ENCODE assay signal across 1 cellular context in the genomic region with DNA sequence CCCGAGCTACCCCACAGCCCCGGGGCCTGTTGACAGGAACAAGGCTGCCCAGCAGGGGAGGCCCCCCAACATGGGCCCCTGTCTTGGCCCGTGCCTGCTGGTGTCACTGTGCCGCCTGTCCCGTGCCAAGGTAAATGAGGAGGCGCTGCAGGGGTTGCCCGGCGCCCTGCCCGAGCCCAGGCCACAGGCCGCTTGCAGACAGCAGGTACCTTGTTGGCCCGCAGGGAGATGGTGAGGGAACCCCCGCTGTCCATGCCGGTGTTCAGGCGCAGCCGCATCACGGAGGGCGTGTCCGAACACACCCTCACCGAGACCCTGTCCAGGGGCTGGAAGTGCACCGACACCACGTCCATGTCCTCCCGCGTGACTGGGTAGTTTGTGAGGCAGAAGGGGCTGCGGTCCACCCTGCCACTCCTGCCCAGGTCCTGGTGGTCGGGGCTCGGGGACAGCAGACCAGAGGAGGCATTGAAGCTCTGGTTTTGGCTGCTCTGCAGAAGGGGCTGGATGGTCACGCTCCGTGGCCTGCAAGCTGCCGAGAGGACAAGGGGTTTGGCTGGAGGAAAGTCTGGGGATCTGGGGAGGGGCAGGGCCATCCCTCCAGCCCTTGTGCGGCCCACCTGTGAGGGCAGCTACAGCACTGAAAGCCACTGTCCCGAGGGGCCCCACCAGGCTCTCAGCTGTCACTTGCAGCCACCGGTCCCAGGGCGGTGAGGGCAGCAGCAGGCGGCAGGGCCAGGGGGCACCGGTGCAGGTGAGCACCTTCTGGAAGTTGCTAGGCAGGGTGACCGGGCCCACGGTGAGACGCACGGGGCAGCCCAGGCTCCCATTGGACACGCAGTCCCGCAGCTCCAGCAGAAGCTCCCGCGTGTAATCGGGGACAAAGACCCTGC.
TF ChIP-seq lines count a peak whose summit lies in the region.

No MANE protein-coding gene starts in this region.

TF ChIP-seq in K562, 482 proteins besides CTCF, POLR2A, EP300 and RAD21:
- TF ChIP-seq PCBP2 (IDR thresholded peaks at IDR 0.05; ENCODE audit: low read depth, low read length, poor library complexity, severe bottlenecking) (no peak), TCF7 (IDR thresholded peaks at IDR 0.05; ENCODE audit: borderline replicate concordance) (no peak), POLR2G (IDR thresholded peaks at IDR 0.05; ENCODE audit: low read depth, low read length) (peak; percentile 42; the same call in 1 of the 2 replicates), ZNF316 (IDR thresholded peaks at IDR 0.05) (no peak), ZFX (CRISPR knock-in tag; IDR thresholded peaks at IDR 0.05) (no peak), KLF13 (tag; IDR thresholded peaks at IDR 0.05; ENCODE audit: borderline replicate concordance, low read depth) (no peak), RBFOX2 (IDR thresholded peaks at IDR 0.05; ENCODE audit: low read depth, low read length) (peak; percentile 40)
- TF ChIP-seq, protein P1, sequence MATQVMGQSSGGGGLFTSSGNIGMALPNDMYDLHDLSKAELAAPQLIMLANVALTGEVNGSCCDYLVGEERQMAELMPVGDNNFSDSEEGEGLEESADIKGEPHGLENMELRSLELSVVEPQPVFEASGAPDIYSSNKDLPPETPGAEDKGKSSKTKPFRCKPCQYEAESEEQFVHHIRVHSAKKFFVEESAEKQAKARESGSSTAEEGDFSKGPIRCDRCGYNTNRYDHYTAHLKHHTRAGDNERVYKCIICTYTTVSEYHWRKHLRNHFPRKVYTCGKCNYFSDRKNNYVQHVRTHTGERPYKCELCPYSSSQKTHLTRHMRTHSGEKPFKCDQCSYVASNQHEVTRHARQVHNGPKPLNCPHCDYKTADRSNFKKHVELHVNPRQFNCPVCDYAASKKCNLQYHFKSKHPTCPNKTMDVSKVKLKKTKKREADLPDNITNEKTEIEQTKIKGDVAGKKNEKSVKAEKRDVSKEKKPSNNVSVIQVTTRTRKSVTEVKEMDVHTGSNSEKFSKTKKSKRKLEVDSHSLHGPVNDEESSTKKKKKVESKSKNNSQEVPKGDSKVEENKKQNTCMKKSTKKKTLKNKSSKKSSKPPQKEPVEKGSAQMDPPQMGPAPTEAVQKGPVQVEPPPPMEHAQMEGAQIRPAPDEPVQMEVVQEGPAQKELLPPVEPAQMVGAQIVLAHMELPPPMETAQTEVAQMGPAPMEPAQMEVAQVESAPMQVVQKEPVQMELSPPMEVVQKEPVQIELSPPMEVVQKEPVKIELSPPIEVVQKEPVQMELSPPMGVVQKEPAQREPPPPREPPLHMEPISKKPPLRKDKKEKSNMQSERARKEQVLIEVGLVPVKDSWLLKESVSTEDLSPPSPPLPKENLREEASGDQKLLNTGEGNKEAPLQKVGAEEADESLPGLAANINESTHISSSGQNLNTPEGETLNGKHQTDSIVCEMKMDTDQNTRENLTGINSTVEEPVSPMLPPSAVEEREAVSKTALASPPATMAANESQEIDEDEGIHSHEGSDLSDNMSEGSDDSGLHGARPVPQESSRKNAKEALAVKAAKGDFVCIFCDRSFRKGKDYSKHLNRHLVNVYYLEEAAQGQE (CRISPR knock-in tag; IDR thresholded peaks at IDR 0.05; ENCODE audit: low read depth), result no peak
- TF ChIP-seq, protein P2, sequence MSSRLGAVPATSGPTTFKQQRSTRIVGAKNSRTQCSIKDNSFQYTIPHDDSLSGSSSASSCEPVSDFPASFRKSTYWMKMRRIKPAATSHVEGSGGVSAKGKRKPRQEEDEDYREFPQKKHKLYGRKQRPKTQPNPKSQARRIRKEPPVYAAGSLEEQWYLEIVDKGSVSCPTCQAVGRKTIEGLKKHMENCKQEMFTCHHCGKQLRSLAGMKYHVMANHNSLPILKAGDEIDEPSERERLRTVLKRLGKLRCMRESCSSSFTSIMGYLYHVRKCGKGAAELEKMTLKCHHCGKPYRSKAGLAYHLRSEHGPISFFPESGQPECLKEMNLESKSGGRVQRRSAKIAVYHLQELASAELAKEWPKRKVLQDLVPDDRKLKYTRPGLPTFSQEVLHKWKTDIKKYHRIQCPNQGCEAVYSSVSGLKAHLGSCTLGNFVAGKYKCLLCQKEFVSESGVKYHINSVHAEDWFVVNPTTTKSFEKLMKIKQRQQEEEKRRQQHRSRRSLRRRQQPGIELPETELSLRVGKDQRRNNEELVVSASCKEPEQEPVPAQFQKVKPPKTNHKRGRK (tag; IDR thresholded peaks at IDR 0.05), result no peak
- TF ChIP-seq, protein P3, sequence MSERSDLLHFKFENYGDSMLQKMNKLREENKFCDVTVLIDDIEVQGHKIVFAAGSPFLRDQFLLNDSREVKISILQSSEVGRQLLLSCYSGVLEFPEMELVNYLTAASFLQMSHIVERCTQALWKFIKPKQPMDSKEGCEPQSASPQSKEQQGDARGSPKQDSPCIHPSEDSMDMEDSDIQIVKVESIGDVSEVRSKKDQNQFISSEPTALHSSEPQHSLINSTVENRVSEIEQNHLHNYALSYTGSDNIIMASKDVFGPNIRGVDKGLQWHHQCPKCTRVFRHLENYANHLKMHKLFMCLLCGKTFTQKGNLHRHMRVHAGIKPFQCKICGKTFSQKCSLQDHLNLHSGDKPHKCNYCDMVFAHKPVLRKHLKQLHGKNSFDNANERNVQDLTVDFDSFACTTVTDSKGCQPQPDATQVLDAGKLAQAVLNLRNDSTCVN (CRISPR knock-in tag; IDR thresholded peaks at IDR 0.05), result no peak
- TF ChIP-seq, protein P4, sequence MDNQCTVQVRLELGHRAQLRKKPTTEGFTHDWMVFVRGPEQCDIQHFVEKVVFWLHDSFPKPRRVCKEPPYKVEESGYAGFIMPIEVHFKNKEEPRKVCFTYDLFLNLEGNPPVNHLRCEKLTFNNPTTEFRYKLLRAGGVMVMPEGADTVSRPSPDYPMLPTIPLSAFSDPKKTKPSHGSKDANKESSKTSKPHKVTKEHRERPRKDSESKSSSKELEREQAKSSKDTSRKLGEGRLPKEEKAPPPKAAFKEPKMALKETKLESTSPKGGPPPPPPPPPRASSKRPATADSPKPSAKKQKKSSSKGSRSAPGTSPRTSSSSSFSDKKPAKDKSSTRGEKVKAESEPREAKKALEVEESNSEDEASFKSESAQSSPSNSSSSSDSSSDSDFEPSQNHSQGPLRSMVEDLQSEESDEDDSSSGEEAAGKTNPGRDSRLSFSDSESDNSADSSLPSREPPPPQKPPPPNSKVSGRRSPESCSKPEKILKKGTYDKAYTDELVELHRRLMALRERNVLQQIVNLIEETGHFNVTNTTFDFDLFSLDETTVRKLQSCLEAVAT (IDR thresholded peaks at IDR 0.05), result no peak
- TF ChIP-seq, protein P5, sequence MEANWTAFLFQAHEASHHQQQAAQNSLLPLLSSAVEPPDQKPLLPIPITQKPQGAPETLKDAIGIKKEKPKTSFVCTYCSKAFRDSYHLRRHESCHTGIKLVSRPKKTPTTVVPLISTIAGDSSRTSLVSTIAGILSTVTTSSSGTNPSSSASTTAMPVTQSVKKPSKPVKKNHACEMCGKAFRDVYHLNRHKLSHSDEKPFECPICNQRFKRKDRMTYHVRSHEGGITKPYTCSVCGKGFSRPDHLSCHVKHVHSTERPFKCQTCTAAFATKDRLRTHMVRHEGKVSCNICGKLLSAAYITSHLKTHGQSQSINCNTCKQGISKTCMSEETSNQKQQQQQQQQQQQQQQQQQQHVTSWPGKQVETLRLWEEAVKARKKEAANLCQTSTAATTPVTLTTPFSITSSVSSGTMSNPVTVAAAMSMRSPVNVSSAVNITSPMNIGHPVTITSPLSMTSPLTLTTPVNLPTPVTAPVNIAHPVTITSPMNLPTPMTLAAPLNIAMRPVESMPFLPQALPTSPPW (CRISPR knock-in tag; IDR thresholded peaks at IDR 0.05), result no peak
